In the genomic region with DNA sequence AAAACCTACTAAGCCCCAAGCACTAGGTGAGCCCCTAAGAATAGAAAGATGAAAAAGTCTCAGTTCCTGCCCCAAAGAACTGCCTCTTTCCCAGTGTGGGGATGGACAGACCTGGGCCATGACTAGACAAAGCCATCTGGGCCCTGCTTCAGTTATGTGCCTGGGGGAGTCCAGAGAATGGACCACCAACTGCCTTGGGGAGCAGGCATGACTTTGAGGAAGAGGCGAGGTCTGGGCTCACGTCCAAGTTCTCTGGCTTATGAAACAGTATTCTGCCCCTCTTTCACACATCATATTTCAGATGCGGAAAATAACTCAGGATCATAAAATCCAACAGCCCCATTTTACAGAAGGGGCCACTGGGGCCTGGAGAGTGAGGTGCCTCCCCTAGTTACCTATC, we compare ENCODE assay signal across 23 cellular contexts.
"Had no signal": no experiment of that assay in that cellular context is flagged by ENCODE, and none has a peak within 500 bp of the region (broad histone marks: within the 10 kb centered on the region; RNA-seq: fewer than 3 reads in every experiment).

No MANE protein-coding gene starts in this region.

- DNase-seq: activated CD4-positive, alpha-beta T cell treated with anti-CD3 and anti-CD28 coated beads, Interleukin-2, amount 10 ng/mL, durations not matched to agents 24 days and 14 days; activated CD4-positive, alpha-beta T cell treated with anti-CD3 and anti-CD28 coated beads, Interleukin-2, amount 50 U/mL, for 4 hours; activated CD8-positive, alpha-beta T cell treated with anti-CD3 and anti-CD28 coated beads for 36 hours; activated effector memory CD4-positive, alpha-beta T cell treated with anti-CD3 and anti-CD28 coated beads, Interleukin-2, amount 50 U/mL, for 16 hours; activated naive CD4-positive, alpha-beta T cell; activated naive CD8-positive, alpha-beta T cell treated with anti-CD3 and anti-CD28 coated beads, Interleukin-2, amount 10 ng/mL, durations not matched to agents 7 days and 5 days; activated T-cell treated with anti-CD3 and anti-CD28 coated beads, Interleukin-2, amount 50 U/mL, for 1 hour; activated T-cell treated with anti-CD3 and anti-CD28 coated beads, Interleukin-2, amount 50 U/mL, for 72 hours; amygdala; colonic mucosa; KG1; NCI-H1105; NCI-H1417 treated with DMSO at 0.1 percent for 48 hours; NCI-H187 treated with DMSO at 0.1 percent for 48 hours; NCI-H2081; NCI-H2171 treated with DMSO at 0.1 percent for 48 hours; NCI-H2227 treated with DMSO at 0.1 percent for 48 hours; NCI-H524 treated with DMSO at 0.1 percent for 48 hours; SIG-M5; T1000 had no signal

- ATAC-seq: activated CD8-positive, alpha-beta T cell treated with anti-CD3 and anti-CD28 coated beads for 36 hours; activated T-cell treated with anti-CD3 and anti-CD28 coated beads, Interleukin-2, amount 50 U/mL, for 72 hours; activated T-helper 17 cell treated with anti-CD3 and anti-CD28 coated beads, Interleukin-2, amount 50 U/mL, for 72 hours; Panc1; Right ventricle myocardium inferior had no signal
